11 cellular contexts compared by ENCODE assay signal in genomic region chr17:45408611-45409421, GRCh38. TPM values are rescaled to one million over a fixed set of nuclear protein-coding genes. Genes with fewer than 3 reads are reported as not detected.
A peak's percentile ranks its signal among the peaks of the same experiment; 100 is the strongest.
DNase-seq lines count a peak whose midpoint lies in the region; ATAC-seq, FAIRE-seq and TF ChIP-seq lines count a peak whose summit lies in the region.
"Had no signal": no experiment of that assay in that cellular context is flagged by ENCODE, and none has a peak within 500 bp of the region (broad histone marks: within the 10 kb centered on the region; RNA-seq: fewer than 3 reads in every experiment).

No MANE protein-coding gene starts in this region.

- H3K27me3 ChIP-seq in SU-DHL-6 (ENCODE audit: low read length) (no peaks in the 10 kb centered on the region), heart left ventricle (no peaks in the 10 kb centered on the region), skeletal muscle tissue (ENCODE audit: control insufficient read depth in 3 of 3, insufficient read depth in 3 of 3, low read length in 3 of 3) (peaks cover 0 to 5% (median 0%) of the 10 kb centered on the region in 3 donors)
- H3K27me3 ChIP-seq: ovary had no signal

- H3K4me2 ChIP-seq in SU-DHL-6 (ENCODE audit: low read depth, low read length, poor library complexity, severe bottlenecking), result peak overlapping the region; percentile 85

- no peaks in the 10 kb centered on the region for H3K9me2 ChIP-seq in SU-DHL-6 (replicated peaks; ENCODE audit: insufficient read depth, low read length)

- peak; percentile 77 for FAIRE-seq in GM19239 (lab: Jason Lieb, UNC)

- H2AFZ ChIP-seq in SU-DHL-6 (ENCODE audit: low read depth, low read length, severe bottlenecking), result no peak overlapping the region

- peak overlapping the region; percentile 80 for H3K9ac ChIP-seq in SU-DHL-6 (ENCODE audit: low read length)
- H3K9ac ChIP-seq in skeletal muscle tissue (ENCODE audit: low read depth in 1 of 3, low read length in 3 of 3), result peak overlapping the region in 1 of 3 donors; percentile 33

- TF ChIP-seq CTCF in SU-DHL-6 (IDR thresholded peaks at IDR 0.05; ENCODE audit: insufficient read depth, low read length, poor library complexity, severe bottlenecking), result no peak
- no peak for TF ChIP-seq CTCF in heart left ventricle (IDR thresholded peaks at IDR 0.05)

- H3K79me2 ChIP-seq in SU-DHL-6 (ENCODE audit: insufficient read depth, low read length), result peaks cover 12% of the 10 kb centered on the region

- H3K27ac ChIP-seq in SU-DHL-6 (ENCODE audit: low read depth, low read length) (no peak overlapping the region), heart left ventricle (peak overlapping the region in 11 of 12 donors; percentile 2 to 96 (median 41)), skeletal muscle tissue (ENCODE audit: low read depth, low read length) (no peak overlapping the region)
- H3K27ac ChIP-seq: ovary had no signal

- no peak for DNase-seq in GM19239 (ENCODE audit: insufficient read length, low spot score)
- no peak for DNase-seq in heart left ventricle
- DNase-seq in AG20443 (ENCODE audit: low spot score), result no peak
- DNase-seq in activated gamma-delta T cell treated with Interleukin-2 at 50 U/mL for 16 hours, result no peak
- no peak for DNase-seq in AG08396 (ENCODE audit: low spot score)
- DNase-seq: H9; ovary; stimulated activated naive CD4-positive, alpha-beta T cell treated with Interleukin-2 at 50 U/mL for 16 hours had no signal

- H3K36me3 ChIP-seq in SU-DHL-6 (ENCODE audit: low read length), result no peaks in the 10 kb centered on the region
- H3K36me3 ChIP-seq in heart left ventricle, result peaks cover 0 to 26% (median 16%) of the 10 kb centered on the region in 9 donors
- peaks cover 0 to 3% (median 2%) of the 10 kb centered on the region in 3 donors for H3K36me3 ChIP-seq in skeletal muscle tissue (ENCODE audit: control insufficient read depth in 3 of 3, insufficient read depth in 3 of 3, low read length in 3 of 3)
- H3K36me3 ChIP-seq: ovary had no signal

- intact Hi-C loops in heart left ventricle (cut with DNase I), result no loop called here

- ATAC-seq in heart left ventricle (peak in 2 of 4 donors; percentile 6 to 13), HG03378 (IDR thresholded peaks at IDR 0.05; ENCODE audit: unreplicated experiment) (no peak)

- H3K4me3 ChIP-seq in SU-DHL-6 (ENCODE audit: insufficient read depth, low read length, poor library complexity, severe bottlenecking) (peak overlapping the region; percentile 69), heart left ventricle (peak overlapping the region in 8 of 12 donors; percentile 31 to 77 (median 48)), skeletal muscle tissue (ENCODE audit: low read length in 3 of 3) (peak overlapping the region; percentile 13 to 46 (median 42))
- H3K4me3 ChIP-seq: ovary had no signal

- H3K4me1 ChIP-seq in heart left ventricle (peaks cover 6 to 82% (median 58%) of the 10 kb centered on the region in 12 donors), skeletal muscle tissue (ENCODE audit: control insufficient read depth in 3 of 3, insufficient read depth in 3 of 3, low read length in 3 of 3) (peaks cover 26 to 38% (median 33%) of the 10 kb centered on the region in 3 donors)

- 39 to 51% (median 42%) methylated on average over 10 to 11 of the region's 11 CpGs for WGBS in heart left ventricle, 4 donors

- TF ChIP-seq POLR2A in heart left ventricle (IDR thresholded peaks at IDR 0.05), result no peak

- H3K9me3 ChIP-seq in SU-DHL-6 (ENCODE audit: insufficient read depth, low read length) (no peaks in the 10 kb centered on the region), heart left ventricle (no peaks in the 10 kb centered on the region), skeletal muscle tissue (ENCODE audit: control insufficient read depth in 3 of 3, low read length in 3 of 3) (no peaks in the 10 kb centered on the region)
- H3K9me3 ChIP-seq: ovary had no signal

- peaks cover 5% of the 10 kb centered on the region for H3F3A ChIP-seq in SU-DHL-6 (ENCODE audit: insufficient read depth)

- H4K20me1 ChIP-seq in SU-DHL-6 (ENCODE audit: low read depth, low read length), result no peaks in the 10 kb centered on the region

RNA-seq across cellular contexts. Expression of gene ARHGAP27, which starts 23.9 kb away (rescaled TPM):
- 10 to 100 TPM; 19.7 to 39.4 (median 25.3) TPM for total RNA-seq in heart left ventricle
- 10 to 100 TPM; 16.3 to 28.2 TPM for polyA plus RNA-seq in heart left ventricle
- 4.7 TPM for total RNA-seq in skeletal muscle tissue

Comparison
In these comparisons a context has a peak if more than half of its experiments do, and no peak if none do; other contexts are left out.
1. H3K27ac ChIP-seq: peak in heart left ventricle (11 of 12); none in SU-DHL-6 (single experiment) and skeletal muscle tissue (single experiment).
2. Peak in every context shown above with its lines, with median percentiles within 50 percentile points of each other: H3K4me3 ChIP-seq.